19 cellular contexts compared by ENCODE assay signal in the genomic region with DNA sequence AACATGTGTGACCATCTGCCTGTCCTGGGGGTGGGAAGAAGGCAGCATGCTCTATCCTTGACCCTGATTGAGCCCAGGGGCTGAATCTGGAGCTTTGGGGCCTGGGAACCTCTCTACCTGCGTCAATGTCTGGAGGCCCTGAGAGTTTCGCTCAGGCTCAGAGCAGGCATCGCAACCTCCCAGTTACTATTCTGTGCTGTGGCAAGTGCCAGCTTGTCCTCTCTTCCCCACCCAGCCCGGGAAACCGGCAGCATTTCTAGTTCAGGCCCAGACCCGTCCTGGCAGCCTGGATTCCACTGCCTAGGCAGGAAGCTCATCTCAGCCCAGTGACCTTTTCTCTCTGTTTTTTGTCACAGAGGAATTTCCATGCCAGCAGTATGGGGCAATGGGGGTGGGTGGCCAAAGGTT. TPM values are rescaled to one million over a fixed set of nuclear protein-coding genes. Genes with fewer than 3 reads are reported as not detected.
DNase-seq lines count a peak whose midpoint lies in the region; ATAC-seq, FAIRE-seq and TF ChIP-seq lines count a peak whose summit lies in the region.
"Had no signal": no experiment of that assay in that cellular context is flagged by ENCODE, and none has a peak within 500 bp of the region (broad histone marks: within the 10 kb centered on the region; RNA-seq: fewer than 3 reads in every experiment).

No MANE protein-coding gene starts in this region.

- H3K9ac ChIP-seq in GM12878 (ENCODE audit: control insufficient read depth, insufficient read depth, low read length) (no peak overlapping the region), mesenchymal stem cell (ENCODE audit: low read length) (no peak overlapping the region)
- H3K9ac ChIP-seq: BLaER1 treated with 17β-estradiol and CSF1 and Interleukin-3, amounts not matched to agents 10 nM and 100 nM had no signal

- no peak for TF ChIP-seq CTCF in GM23338 (conservative IDR thresholded peaks at IDR 0.05; ENCODE audit: low read depth in 2 of 2)
- TF ChIP-seq CTCF in GM12878 (IDR thresholded peaks at IDR 0.05 in 2 of 3, conservative IDR thresholded peaks at IDR 0.05 in 1 of 3; ENCODE audit: control insufficient read depth in 2 of 3, extremely low read depth in 1 of 3, insufficient read depth in 1 of 3, low read depth in 3 of 3, low read length in 3 of 3): no peak
- TF ChIP-seq CTCF in osteoblast (IDR thresholded peaks at IDR 0.05; ENCODE audit: extremely low read depth, low read depth, low read length): no peak

- no peaks in the 10 kb centered on the region for H3K79me2 ChIP-seq in GM23338 (replicated peaks; ENCODE audit: insufficient read depth)
- H3K79me2 ChIP-seq in GM12878 (ENCODE audit: control insufficient read depth, insufficient read depth, low read length): no peaks in the 10 kb centered on the region
- no peaks in the 10 kb centered on the region for H3K79me2 ChIP-seq in osteoblast (ENCODE audit: insufficient read depth, low read length)

- H3K4me3 Mint-ChIP-seq in GM23338: no peak overlapping the region
- H3K4me3 Mint-ChIP-seq: natural killer cell; stimulated activated memory B cell treated with anti-CD40 and anti-IgM and Interleukin-4, amounts not matched to agents 10 μg/mL and 1 μg/mL and 100 μg/mL, for 72 hours had no signal

- H4K91ac ChIP-seq in mesenchymal stem cell (ENCODE audit: low read length): no peak overlapping the region

- WGBS in GM12878 (ENCODE audit: insufficient coverage, insufficient replicate concordance, low lambda C conversion rate, missing lambda C conversion rate): 38% methylated on average over 6 of the region's 6 CpGs
- WGBS in mesenchymal stem cell: 77% methylated on average over 6 of the region's 6 CpGs

- H3K14ac ChIP-seq in mesenchymal stem cell (ENCODE audit: low read length in 2 of 2): no peak overlapping the region

- no peak for TF ChIP-seq EP300 in GM12878 (IDR thresholded peaks at IDR 0.05; ENCODE audit: borderline replicate concordance in 1 of 2, control insufficient read depth in 1 of 2, low read depth in 2 of 2, low read length in 2 of 2)

- no peak overlapping the region for H3K23ac ChIP-seq in mesenchymal stem cell (ENCODE audit: low read length in 2 of 2)

- H4K8ac ChIP-seq in mesenchymal stem cell (ENCODE audit: low read length): no peak overlapping the region

- ATAC-seq in GM23338 (no peak), GM12878 (peak; percentile 64)
- ATAC-seq: natural killer cell; stimulated activated memory B cell treated with anti-CD40 and anti-IgM and Interleukin-4, amounts not matched to agents 10 μg/mL and 1 μg/mL and 100 μg/mL, for 72 hours had no signal

- H2BK15ac ChIP-seq in mesenchymal stem cell (ENCODE audit: low read depth, poor library complexity, severe bottlenecking): no peak overlapping the region

- BruUV-seq in GM12878 (replicated peaks; lab: Mats Ljungman, UMichigan): no TSS peak

- H3K79me1 ChIP-seq in mesenchymal stem cell (replicated peaks; ENCODE audit: low read length, poor library complexity, severe bottlenecking): no peaks in the 10 kb centered on the region

- POLR2A ChIA-PET in GM12878 (lab: Charles Lee): interaction anchor here (0.5 to 1.4 kb wide), 6 partner anchors 8 to 48 kb away, joined by 3 to 5 read pairs (median 4); a partner anchor contains a TSS

- H3K4me1 ChIP-seq in GM23338 (ENCODE audit: insufficient read depth) (no peaks in the 10 kb centered on the region), GM12878 (ENCODE audit: control insufficient read depth, insufficient read depth, low read length) (no peaks in the 10 kb centered on the region), osteoblast (ENCODE audit: insufficient read depth, low read length) (no peaks in the 10 kb centered on the region), mesenchymal stem cell (ENCODE audit: control insufficient read depth, insufficient read depth, low read depth, low read length) (no peaks in the 10 kb centered on the region)

- FAIRE-seq in GM12878 (lab: Jason Lieb, UNC): no peak
- FAIRE-seq: GM12892 had no signal

- H3K36me3 Mint-ChIP-seq in GM23338 (ENCODE audit: low read depth): no peaks in the 10 kb centered on the region
- H3K36me3 Mint-ChIP-seq: natural killer cell; stimulated activated memory B cell treated with anti-CD40 and anti-IgM and Interleukin-4, amounts not matched to agents 10 μg/mL and 1 μg/mL and 100 μg/mL, for 72 hours had no signal

- peaks cover 10% of the 10 kb centered on the region for H3K27me3 Mint-ChIP-seq in GM23338 (ENCODE audit: insufficient read depth, low read depth, poor library complexity)

- no peaks in the 10 kb centered on the region for H3K36me3 ChIP-seq in GM23338 (ENCODE audit: insufficient read depth)
- H3K36me3 ChIP-seq in GM12878 (ENCODE audit: control insufficient read depth in 2 of 2, insufficient read depth in 2 of 2, low read length in 1 of 2): no peaks in the 10 kb centered on the region
- no peaks in the 10 kb centered on the region for H3K36me3 ChIP-seq in osteoblast (ENCODE audit: insufficient read depth, low read length)
- H3K36me3 ChIP-seq in mesenchymal stem cell (ENCODE audit: control insufficient read depth in 1 of 2, insufficient read depth in 2 of 2, low read depth in 1 of 2, low read length in 2 of 2): no peaks in the 10 kb centered on the region
- H3K36me3 ChIP-seq: BLaER1 treated with 17β-estradiol and CSF1 and Interleukin-3, amounts not matched to agents 10 nM and 100 nM had no signal

- no peaks in the 10 kb centered on the region for H3F3A ChIP-seq in GM23338 (replicated peaks; ENCODE audit: low read depth)

- in situ Hi-C loops in GM12878 (cut with MboI): no loop called here

- CTCF ChIA-PET in GM12878 (lab: Yijun Ruan, JAX): interaction anchor here (0.7 to 4.7 kb wide), 11 partner anchors 7 to 248 kb away, joined by 3 to 49 read pairs (median 4); a partner anchor contains a TSS

- no peak overlapping the region for H2BK5ac ChIP-seq in mesenchymal stem cell (ENCODE audit: low read depth, low read length, poor library complexity, severe bottlenecking)

- H3K27ac Mint-ChIP-seq in GM23338: no peak overlapping the region; the same call in 1 of the 2 replicates
- H3K27ac Mint-ChIP-seq: natural killer cell; stimulated activated memory B cell treated with anti-CD40 and anti-IgM and Interleukin-4, amounts not matched to agents 10 μg/mL and 1 μg/mL and 100 μg/mL, for 72 hours had no signal

- no peak overlapping the region for H2AK5ac ChIP-seq in mesenchymal stem cell (ENCODE audit: low read length, severe bottlenecking)

- H3K4me2 ChIP-seq in GM23338: no peak overlapping the region
- no peak overlapping the region for H3K4me2 ChIP-seq in GM12878 (ENCODE audit: control insufficient read depth, insufficient read depth)
- no peak overlapping the region for H3K4me2 ChIP-seq in osteoblast (ENCODE audit: insufficient read depth, low read length)
- no peak overlapping the region for H3K4me2 ChIP-seq in mesenchymal stem cell (ENCODE audit: low read length, poor library complexity, severe bottlenecking)
- H3K4me2 ChIP-seq: BLaER1 treated with 17β-estradiol and CSF1 and Interleukin-3, amounts not matched to agents 10 nM and 100 nM had no signal

- no peaks in the 10 kb centered on the region for H3K27me3 ChIP-seq in GM23338 (ENCODE audit: insufficient read depth)
- H3K27me3 ChIP-seq in GM12878 (replicated peaks in 1 of 2; ENCODE audit: control insufficient read depth in 2 of 2, insufficient read depth in 2 of 2, low read length in 1 of 2): no peaks in the 10 kb centered on the region; a peak in 1 of 4 replicates
- no peaks in the 10 kb centered on the region for H3K27me3 ChIP-seq in osteoblast (ENCODE audit: insufficient read depth, low read length)
- peaks cover 0 to 4% of the 10 kb centered on the region in 2 experiments for H3K27me3 ChIP-seq in mesenchymal stem cell (ENCODE audit: control insufficient read depth in 1 of 2, insufficient read depth in 1 of 2, low read length in 2 of 2)
- H3K27me3 ChIP-seq: BLaER1 treated with 17β-estradiol and CSF1 and Interleukin-3, amounts not matched to agents 10 nM and 100 nM had no signal

- H2BK12ac ChIP-seq in mesenchymal stem cell (ENCODE audit: low read length in 2 of 2): no peak overlapping the region

- SMC1A ChIA-PET in GM12878 (lab: Charles Lee; ENCODE audit: uncharacterized antibody, unreplicated experiment): interaction anchor here (0.7 to 7.0 kb wide), 15 partner anchors 8 to 80 kb away, joined by 3 to 49 read pairs (median 3); a partner anchor contains a TSS

- no peak for TF ChIP-seq RAD21 in GM12878 (IDR thresholded peaks at IDR 0.05; ENCODE audit: insufficient read depth, low read depth, low read length)

- H3K18ac ChIP-seq in mesenchymal stem cell (ENCODE audit: low read depth in 1 of 2, low read length in 2 of 2): peak overlapping the region in 1 of 2 experiments; percentile 43

- no peaks in the 10 kb centered on the region for H3K9me3 Mint-ChIP-seq in GM23338
- H3K9me3 Mint-ChIP-seq: natural killer cell; stimulated activated memory B cell treated with anti-CD40 and anti-IgM and Interleukin-4, amounts not matched to agents 10 μg/mL and 1 μg/mL and 100 μg/mL, for 72 hours had no signal

- no peaks in the 10 kb centered on the region for H3K9me2 ChIP-seq in GM23338 (ENCODE audit: insufficient read depth)

- no peak overlapping the region for H2BK120ac ChIP-seq in mesenchymal stem cell (ENCODE audit: low read depth, low read length)

- DNase-seq in GM23338 (ENCODE audit: low spot score) (peak; percentile 3), NCI-H1694 treated with DMSO at 0.1 percent for 48 hours (lab: John Stamatoyannopoulos, UW) (peak; percentile 92), GM12878 (ENCODE audit: low read depth, low spot score) (no peak), osteoblast (ENCODE audit: insufficient read length, low spot score, missing footprints) (no peak), HuH-7.5 (ENCODE audit: low spot score) (no peak), mesenchymal stem cell (no peak), HuH-7 (ENCODE audit: low spot score) (no peak), NCI-H2029 (lab: John Stamatoyannopoulos, UW) (no peak)
- DNase-seq: activated CD4-positive, alpha-beta T cell treated with anti-CD3 and anti-CD28 coated beads, Interleukin-2, amount 50 U/mL, for 4 hours; activated gamma-delta T cell treated with Interleukin-2 at 50 U/mL for 16 hours; caudate nucleus; EL; natural killer cell; right cardiac atrium; SIG-M5; stimulated activated CD4-positive, alpha-beta T cell treated with anti-CD3 and anti-CD28 coated beads, Interleukin-4, amount 100 ng/mL, for 4 hours had no signal

- H3K9me3 ChIP-seq in GM12878 (replicated peaks; ENCODE audit: control insufficient read depth, insufficient read depth, low read length) (no peaks in the 10 kb centered on the region), osteoblast (ENCODE audit: low read depth, low read length) (no peaks in the 10 kb centered on the region), mesenchymal stem cell (ENCODE audit: control insufficient read depth, low read length) (no peaks in the 10 kb centered on the region)
- H3K9me3 ChIP-seq: BLaER1 treated with 17β-estradiol and CSF1 and Interleukin-3, amounts not matched to agents 10 nM and 100 nM had no signal

- H3K4ac ChIP-seq in mesenchymal stem cell (ENCODE audit: low read depth in 1 of 2, low read length in 2 of 2): no peak overlapping the region

- intact Hi-C loops in GM12878 (cut with micrococcal nuclease; ENCODE audit: unreplicated experiment): no loop called here

- H3K4me1 Mint-ChIP-seq in GM23338: peaks cover 7% of the 10 kb centered on the region; the same call in 2 of the 3 replicates
- H3K4me1 Mint-ChIP-seq: natural killer cell; stimulated activated memory B cell treated with anti-CD40 and anti-IgM and Interleukin-4, amounts not matched to agents 10 μg/mL and 1 μg/mL and 100 μg/mL, for 72 hours had no signal

- no peak for TF ChIP-seq POLR2A in GM12878 (IDR thresholded peaks at IDR 0.05; ENCODE audit: low read depth, low read length)

- RAD21 ChIA-PET in GM12878 (lab: Charles Lee; ENCODE audit: unreplicated experiment): interaction anchor here (0.7 to 1.7 kb wide), 9 partner anchors 8 to 216 kb away, joined by 3 to 6 read pairs (median 3); a partner anchor contains a TSS

- no peaks in the 10 kb centered on the region for H4K20me1 ChIP-seq in GM23338 (replicated peaks; ENCODE audit: insufficient read depth)
- no peaks in the 10 kb centered on the region for H4K20me1 ChIP-seq in GM12878 (ENCODE audit: control insufficient read depth, insufficient read depth)
- H4K20me1 ChIP-seq in osteoblast (ENCODE audit: insufficient read depth, low read length): no peaks in the 10 kb centered on the region
- H4K20me1 ChIP-seq: BLaER1 treated with 17β-estradiol and CSF1 and Interleukin-3, amounts not matched to agents 10 nM and 100 nM had no signal

- H3K27ac ChIP-seq in GM23338 (ENCODE audit: low read depth) (no peak overlapping the region), GM12878 (ENCODE audit: control insufficient read depth, insufficient read depth) (no peak overlapping the region), osteoblast (ENCODE audit: low read depth, low read length) (no peak overlapping the region), mesenchymal stem cell (ENCODE audit: low read length, poor library complexity, severe bottlenecking) (no peak overlapping the region)
- H3K27ac ChIP-seq: BLaER1 treated with 17β-estradiol and CSF1 and Interleukin-3, amounts not matched to agents 10 nM and 100 nM had no signal

- no peak overlapping the region for H3K4me3 ChIP-seq in GM23338
- H3K4me3 ChIP-seq in GM12878: no peak overlapping the region
- H3K4me3 ChIP-seq in osteoblast (ENCODE audit: insufficient read depth, low read length): no peak overlapping the region
- no peak overlapping the region for H3K4me3 ChIP-seq in mesenchymal stem cell (ENCODE audit: insufficient read depth in 1 of 2, low read depth in 1 of 2, low read length in 2 of 2)
- H3K4me3 ChIP-seq: BLaER1 treated with 17β-estradiol and CSF1 and Interleukin-3, amounts not matched to agents 10 nM and 100 nM had no signal

- H2AFZ ChIP-seq in GM23338: peak overlapping the region; percentile 72; the same call in 1 of the 2 replicates
- H2AFZ ChIP-seq in GM12878 (ENCODE audit: control insufficient read depth, low read depth, low read length): no peak overlapping the region; the same call in 1 of the 2 replicates
- peak overlapping the region; percentile 25 for H2AFZ ChIP-seq in osteoblast (ENCODE audit: low read length)
- H2AFZ ChIP-seq in mesenchymal stem cell (ENCODE audit: low read depth, low read length): no peak overlapping the region

RNA-seq across cellular contexts. Expression of a gene that starts 10.0 kb away (rescaled TPM):
- total RNA-seq in GM23338 (2014; rRNA removed; shearing (Covaris generic)): 9.3 and 11.7 TPM in 2 replicates
- polyA plus RNA-seq in GM23338 (2016; fragmentation: Nextera tagmentation; extraction: Ambion mirVana) (4.5 and 4.6 TPM in 2 replicates), GM12878 (2011; rRNA removed) (0.46 and 0.50 TPM in 2 replicates), GM12878 (2014; fragmentation: Illumina TruSeq; extraction: Trizol) (0.12 and 0.30 TPM in 2 replicates), GM12878 (2014; fragmentation: Nextera tagmentation; extraction: Ambion mirVana) (under 1 TPM; 0.04 to 0.05 TPM), GM12878 (2014; rRNA removed) (0.11 and 0.22 TPM in 2 replicates), GM12878 (2016; fragmentation: Nextera tagmentation; extraction: Ambion mirVana) (under 1 TPM; 0.06 to 0.09 TPM)
- total RNA-seq in GM12878 (2013; cell fraction: nucleolus; rRNA removed): not detected in 2 replicates
- total RNA-seq in GM12878 (2014; rRNA removed) (0.05 TPM in 1 of 2 replicates, not detected in the other), GM12878 (2014; rRNA removed; fragmentation: Illumina TruSeq; extraction: Trizol) (0.04 and 0.09 TPM in 2 replicates), GM12878 (2021) (0.10 and 0.21 TPM in 2 replicates), osteoblast (under 0.01 and 0.72 TPM in 2 replicates)
- polyA plus RNA-seq in GM12878 (2011; ENCODE audit: low read depth): 0.20 TPM
- 0.23 and 0.37 TPM in 2 replicates for polyA plus RNA-seq in GM12878 (2011; cell fraction: cytosol; rRNA removed)
- polyA plus RNA-seq in GM12878 (2011; cell fraction: nucleus; rRNA removed): 0.27 and 0.53 TPM in 2 replicates
- 0.24 and 0.35 TPM in 2 replicates for polyA plus RNA-seq in GM12878 (2012)
- 0.66 and 0.67 TPM in 2 replicates for polyA minus RNA-seq in GM12878 (2011; rRNA and poly(A)+ RNA removed)
- polyA minus RNA-seq in GM12878 (2011; cell fraction: cytosol; rRNA and poly(A)+ RNA removed): 1.3 TPM in 1 of 2 replicates, not detected in the other
- 0.10 TPM in 1 of 2 replicates, not detected in the other for polyA minus RNA-seq in GM12878 (2011; cell fraction: nucleus; rRNA and poly(A)+ RNA removed)
- polyA plus RNA-seq in mesenchymal stem cell (2013, experiment 1 of 2): 0.69 TPM
- polyA plus RNA-seq in mesenchymal stem cell (2013, experiment 2 of 2): 0.64 TPM

RNA-seq across cellular contexts. Expression of a gene that starts 11.8 kb away (rescaled TPM):
- 6.8 and 8.9 TPM in 2 replicates for total RNA-seq in GM23338 (2014; rRNA removed; shearing (Covaris generic))
- 2.6 and 3.6 TPM in 2 replicates for polyA plus RNA-seq in GM23338 (2016; fragmentation: Nextera tagmentation; extraction: Ambion mirVana)
- 35.9 and 38.6 TPM in 2 replicates for total RNA-seq in GM12878 (2013; cell fraction: nucleolus; rRNA removed)
- total RNA-seq in GM12878 (2014; rRNA removed): 8.9 and 9.0 TPM in 2 replicates
- total RNA-seq in GM12878 (2014; rRNA removed; fragmentation: Illumina TruSeq; extraction: Trizol): 10.2 and 10.6 TPM in 2 replicates
- total RNA-seq in GM12878 (2021): 6.5 and 7.4 TPM in 2 replicates
- polyA plus RNA-seq in GM12878 (2011; ENCODE audit: low read depth): 2.9 TPM
- 13.3 and 14.8 TPM in 2 replicates for polyA plus RNA-seq in GM12878 (2011; rRNA removed)
- 7.4 TPM in 2 replicates for polyA plus RNA-seq in GM12878 (2011; cell fraction: cytosol; rRNA removed)
- polyA plus RNA-seq in GM12878 (2011; cell fraction: nucleus; rRNA removed): 12.4 and 13.0 TPM in 2 replicates
- 3.9 and 4.5 TPM in 2 replicates for polyA plus RNA-seq in GM12878 (2012)
- polyA plus RNA-seq in GM12878 (2014; fragmentation: Illumina TruSeq; extraction: Trizol): 9.4 and 10.8 TPM in 2 replicates
- polyA plus RNA-seq in GM12878 (2014; fragmentation: Nextera tagmentation; extraction: Ambion mirVana): 1 to 10 TPM; 3.0 TPM
- 5.0 and 6.2 TPM in 2 replicates for polyA plus RNA-seq in GM12878 (2014; rRNA removed)
- 1 to 10 TPM; 7.9 to 9.4 TPM for polyA plus RNA-seq in GM12878 (2016; fragmentation: Nextera tagmentation; extraction: Ambion mirVana)
- polyA minus RNA-seq in GM12878 (2011; rRNA and poly(A)+ RNA removed): 15.6 and 17.8 TPM in 2 replicates
- polyA minus RNA-seq in GM12878 (2011; cell fraction: cytosol; rRNA and poly(A)+ RNA removed): 3.8 and 3.9 TPM in 2 replicates
- polyA minus RNA-seq in GM12878 (2011; cell fraction: nucleus; rRNA and poly(A)+ RNA removed): 17.8 and 22.8 TPM in 2 replicates
- total RNA-seq in osteoblast: 22.1 and 24.5 TPM in 2 replicates
- polyA plus RNA-seq in mesenchymal stem cell (2013, experiment 1 of 2): 3.3 TPM
- 3.3 TPM for polyA plus RNA-seq in mesenchymal stem cell (2013, experiment 2 of 2)

RNA-seq across cellular contexts. Expression of a gene that starts 31.6 kb away (rescaled TPM):
- total RNA-seq in GM23338 (2014; rRNA removed; shearing (Covaris generic)): 3.9 and 4.6 TPM in 2 replicates
- 2.3 and 2.8 TPM in 2 replicates for polyA plus RNA-seq in GM23338 (2016; fragmentation: Nextera tagmentation; extraction: Ambion mirVana)
- total RNA-seq in GM12878 (2013; cell fraction: nucleolus; rRNA removed): 5.5 and 5.7 TPM in 2 replicates
- 3.4 and 4.4 TPM in 2 replicates for total RNA-seq in GM12878 (2014; rRNA removed)
- total RNA-seq in GM12878 (2014; rRNA removed; fragmentation: Illumina TruSeq; extraction: Trizol): 4.0 and 4.4 TPM in 2 replicates
- total RNA-seq in GM12878 (2021): 3.4 and 3.5 TPM in 2 replicates
- polyA plus RNA-seq in GM12878 (2011; ENCODE audit: low read depth): 1.3 TPM
- 3.2 and 3.9 TPM in 2 replicates for polyA plus RNA-seq in GM12878 (2011; rRNA removed)
- polyA plus RNA-seq in GM12878 (2011; cell fraction: cytosol; rRNA removed): 2.4 TPM in 2 replicates
- polyA plus RNA-seq in GM12878 (2011; cell fraction: nucleus; rRNA removed): 2.0 and 2.2 TPM in 2 replicates
- 1.6 and 2.9 TPM in 2 replicates for polyA plus RNA-seq in GM12878 (2012)
- 3.7 and 3.8 TPM in 2 replicates for polyA plus RNA-seq in GM12878 (2014; fragmentation: Illumina TruSeq; extraction: Trizol)
- 1 to 10 TPM; 3.4 to 4.4 TPM for polyA plus RNA-seq in GM12878 (2014; fragmentation: Nextera tagmentation; extraction: Ambion mirVana)
- 2.3 and 3.1 TPM in 2 replicates for polyA plus RNA-seq in GM12878 (2014; rRNA removed)
- 1 to 10 TPM; 4.6 to 5.5 TPM for polyA plus RNA-seq in GM12878 (2016; fragmentation: Nextera tagmentation; extraction: Ambion mirVana)
- 6.1 TPM in 2 replicates for polyA minus RNA-seq in GM12878 (2011; rRNA and poly(A)+ RNA removed)
- 1.6 and 2.1 TPM in 2 replicates for polyA minus RNA-seq in GM12878 (2011; cell fraction: cytosol; rRNA and poly(A)+ RNA removed)
- 5.3 and 5.6 TPM in 2 replicates for polyA minus RNA-seq in GM12878 (2011; cell fraction: nucleus; rRNA and poly(A)+ RNA removed)
- 2.5 and 3.5 TPM in 2 replicates for total RNA-seq in osteoblast
- polyA plus RNA-seq in mesenchymal stem cell (2013, experiment 1 of 2): 0.95 TPM
- 0.96 TPM for polyA plus RNA-seq in mesenchymal stem cell (2013, experiment 2 of 2)

Comparison
In these comparisons a context has a peak if more than half of its experiments do, and no peak if none do; other contexts are left out.
1. DNase-seq: peak in GM23338 (single experiment) and NCI-H1694 treated with DMSO at 0.1 percent for 48 hours (single experiment); none in GM12878 (single experiment), osteoblast (single experiment), HuH-7.5 (single experiment), mesenchymal stem cell (single experiment), HuH-7 (single experiment) and NCI-H2029 (single experiment).
2. H2AFZ ChIP-seq: peak in GM23338 (single experiment) and osteoblast (single experiment); none in GM12878 (single experiment) and mesenchymal stem cell (single experiment).